ENCODE assay signal across 8 cellular contexts in genomic region chr1:15885701-15886612, GRCh38.
DNase-seq lines count a peak whose midpoint lies in the region; ATAC-seq, FAIRE-seq and TF ChIP-seq lines count a peak whose summit lies in the region.

No MANE protein-coding gene starts in this region.

- H3K9me3 ChIP-seq in iPS-20b (ENCODE audit: insufficient read depth, low read depth, low read length), result no peaks in the 10 kb centered on the region

- H3K27ac ChIP-seq in iPS-20b (ENCODE audit: low read length), result peak overlapping the region; percentile 55

- peaks cover 8% of the 10 kb centered on the region for H3K4me1 ChIP-seq in iPS-20b (ENCODE audit: insufficient read depth, low read length)

- H3K4me3 ChIP-seq in iPS-20b (ENCODE audit: low read length) (peak overlapping the region; percentile 43), retinal pigment epithelial cell (ENCODE audit: low read length) (peak overlapping the region; percentile 48)

- peak; percentile 51 for FAIRE-seq in GM18507 (lab: Jason Lieb, UNC)

- ATAC-seq in HG03175 (IDR thresholded peaks at IDR 0.05; ENCODE audit: unreplicated experiment), result no peak

- DNase-seq in AG08396 (ENCODE audit: low spot score) (peak; percentile 89), GM18507 (ENCODE audit: extremely low spot score, insufficient read length, low read depth) (no peak), MV-4-11 (lab: John Stamatoyannopoulos, UW) (peak; percentile 94), SHP77 treated with DMSO at 0.1 percent for 48 hours (lab: John Stamatoyannopoulos, UW) (peak; percentile 64), cerebellar cortex (ENCODE audit: low spot score) (peak; percentile 89), retinal pigment epithelial cell (ENCODE audit: low read depth) (peak; percentile 74)

- H3K9ac ChIP-seq in iPS-20b (ENCODE audit: low read depth, low read length), result peak overlapping the region; percentile 86

- H3K27me3 ChIP-seq in iPS-20b (ENCODE audit: insufficient read depth, low read length), result no peaks in the 10 kb centered on the region

- H3K36me3 ChIP-seq in iPS-20b (ENCODE audit: insufficient read depth, low read depth, low read length), result no peaks in the 10 kb centered on the region

- TF ChIP-seq CTCF in retinal pigment epithelial cell (conservative IDR thresholded peaks at IDR 0.05; ENCODE audit: low read depth, low read length), result peak; percentile 21
